Comparison of ENCODE assay signal across 7 cellular contexts in the genomic region with DNA sequence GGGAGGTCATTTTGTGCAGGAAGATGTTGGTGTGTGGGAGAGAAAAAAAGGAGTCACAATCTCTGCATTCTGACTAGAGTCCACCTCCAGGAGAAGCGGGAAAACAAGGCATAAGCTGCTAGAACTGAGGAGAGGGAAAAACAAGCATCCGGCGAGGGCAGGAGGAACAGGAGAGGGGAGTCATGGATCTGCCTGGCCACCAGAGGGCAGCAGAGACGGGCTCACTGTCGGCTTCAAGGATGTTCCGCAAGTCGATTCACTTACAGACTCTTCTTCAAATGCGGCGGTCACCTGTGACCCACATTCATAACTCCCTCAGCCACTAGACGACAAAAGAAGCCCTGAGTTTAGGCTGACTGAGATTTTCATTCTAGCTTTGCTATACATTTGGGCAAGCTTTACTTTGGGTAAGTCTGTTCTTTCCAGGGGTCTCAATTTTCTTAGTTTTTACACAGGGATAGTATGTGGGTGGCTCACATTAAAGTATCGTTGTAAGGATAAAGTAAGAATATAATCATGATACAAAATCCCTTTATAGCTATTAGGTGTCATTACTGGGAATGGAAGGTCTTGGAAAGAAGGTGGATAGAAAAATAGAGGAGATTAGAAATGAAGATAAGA. TPM values are rescaled to one million over a fixed set of nuclear protein-coding genes. Genes with fewer than 3 reads are reported as not detected.
DNase-seq lines count a peak whose midpoint lies in the region; ATAC-seq and TF ChIP-seq lines count a peak whose summit lies in the region.

No MANE protein-coding gene starts in this region.

- H3K4me1 ChIP-seq in adrenal gland (replicated peaks in 1 of 2), result no peaks in the 10 kb centered on the region
- peaks cover 5% of the 10 kb centered on the region for H3K4me1 ChIP-seq in left ventricle myocardium inferior

- H3K4me3 Mint-ChIP-seq in T-helper 17 cell, result no peak overlapping the region

- peaks cover 28% of the 10 kb centered on the region for H3K27me3 ChIP-seq in adrenal gland
- peaks cover 84% of the 10 kb centered on the region for H3K27me3 ChIP-seq in left ventricle myocardium inferior (ENCODE audit: low read depth)

- H3K4me3 ChIP-seq in adrenal gland, result no peak overlapping the region
- no peak overlapping the region for H3K4me3 ChIP-seq in left ventricle myocardium inferior

- ATAC-seq in T-helper 17 cell (peak; percentile 96), GM18505 (IDR thresholded peaks at IDR 0.05; ENCODE audit: unreplicated experiment) (no peak)

- TF ChIP-seq CTCF in GM12873 (IDR thresholded peaks at IDR 0.05; ENCODE audit: insufficient read depth, low read depth, low read length, missing control alignments), result peak; percentile 99
- peak; percentile 87 to 98 (median 90) for TF ChIP-seq CTCF in adrenal gland (IDR thresholded peaks at IDR 0.05)
- peak; percentile 97 for TF ChIP-seq CTCF in left ventricle myocardium inferior (IDR thresholded peaks at IDR 0.05; ENCODE audit: borderline replicate concordance)

- no peak overlapping the region for H3K27ac ChIP-seq in adrenal gland
- no peak overlapping the region for H3K27ac ChIP-seq in left ventricle myocardium inferior (replicated peaks)

- WGBS in adrenal gland, 4 donors, result 4 to 6% (median 6%) methylated on average over 11 of the region's 11 CpGs

- H3K36me3 Mint-ChIP-seq in T-helper 17 cell (ENCODE audit: low read depth), result peaks cover 2% of the 10 kb centered on the region

- DNase-seq in NCI-H1092 treated with DMSO at 0.1 percent for 48 hours (lab: John Stamatoyannopoulos, UW) (peak; percentile 41), T-helper 17 cell (peak; percentile 75 to 87 (median 77)), adrenal gland (peak; percentile 62 to 85 (median 82)), left ventricle myocardium inferior (peak; percentile 71), renal cortical epithelial cell (ENCODE audit: low read depth) (peak; percentile 63)

- TF ChIP-seq POLR2A in adrenal gland (IDR thresholded peaks at IDR 0.05) (no peak), GM18505 (IDR thresholded peaks at IDR 0.05; ENCODE audit: borderline replicate concordance, extremely low read depth, insufficient read depth, insufficient read length) (no peak)

- no peak overlapping the region for H3K27ac Mint-ChIP-seq in T-helper 17 cell

- H3K4me1 Mint-ChIP-seq in T-helper 17 cell, result peaks cover 16% of the 10 kb centered on the region

- H3K9me3 ChIP-seq in T-helper 17 cell (ENCODE audit: control insufficient read depth, low read length, poor library complexity, severe bottlenecking) (no peaks in the 10 kb centered on the region), adrenal gland (replicated peaks in 1 of 3) (no peaks in the 10 kb centered on the region), left ventricle myocardium inferior (replicated peaks) (no peaks in the 10 kb centered on the region)

- intact Hi-C loops in adrenal gland (cut with DNase I) (loop anchor here (5.0 to 10.0 kb wide), 2 partner anchors 169 to 384 kb away; no protein-coding TSS in a partner anchor), left ventricle myocardium inferior (cut with micrococcal nuclease) (loop anchor here (5.0 kb wide), 1 partner anchor 374 kb away; no protein-coding TSS in a partner anchor)

- peaks cover 56% of the 10 kb centered on the region for H3K27me3 Mint-ChIP-seq in T-helper 17 cell

- H3K36me3 ChIP-seq in adrenal gland (replicated peaks in 1 of 2), result no peaks in the 10 kb centered on the region
- H3K36me3 ChIP-seq in left ventricle myocardium inferior, result no peaks in the 10 kb centered on the region

RNA-seq across cellular contexts. Expression of gene BTNL2, which starts 6.6 kb away (rescaled TPM):
- total RNA-seq in T-helper 17 cell (not detected), adrenal gland (under 1 TPM in 1 of 8 donors, not detected in 7; 0.31 TPM), left ventricle myocardium inferior (not detected), renal cortical epithelial cell (not detected in 2 replicates)
- polyA plus RNA-seq in adrenal gland, result not detected

RNA-seq across cellular contexts. Expression of gene HLA-DRA, which starts 26.1 kb away (rescaled TPM):
- 100 to 1,000 TPM in 1 of 2 donors, 10 to 100 TPM in 1; 80.9 to 117 TPM for total RNA-seq in T-helper 17 cell
- 1,000 to 10,000 TPM in 1 of 8 donors, 100 to 1,000 TPM in 7; 186 to 1,447 (median 645) TPM for total RNA-seq in adrenal gland
- polyA plus RNA-seq in adrenal gland, result 100 to 1,000 TPM; 101 to 572 (median 129) TPM
- 87.3 TPM for total RNA-seq in left ventricle myocardium inferior
- total RNA-seq in renal cortical epithelial cell, result 0.52 and 0.70 TPM in 2 replicates

RNA-seq across cellular contexts. Expression of gene TSBP1, which starts 41.8 kb away (rescaled TPM):
- total RNA-seq in T-helper 17 cell (not detected), adrenal gland (not detected), left ventricle myocardium inferior (not detected), renal cortical epithelial cell (not detected in 2 replicates)
- not detected for polyA plus RNA-seq in adrenal gland

Comparison
In these comparisons a context has a peak if more than half of its experiments do, and no peak if none do; other contexts are left out.
1. RNA of gene HLA-DRA, which starts 26.1 kb away (total RNA-seq): 186 to 1,447 TPM in adrenal gland, 80.9 to 117 TPM in T-helper 17 cell and 87.3 TPM in left ventricle myocardium inferior (single experiment); 0.52 to 0.70 TPM in renal cortical epithelial cell; every median in the first group is over 10 times any median in the second.
2. Peak in every context shown above with its lines, with median percentiles within 50 percentile points of each other: CTCF ChIP-seq and DNase-seq.